8 cellular contexts compared by ENCODE assay signal in genomic region chr6:106099235-106099537, GRCh38. TPM values are rescaled to one million over a fixed set of nuclear protein-coding genes. Genes with fewer than 3 reads are reported as not detected.
A peak's percentile ranks its signal among the peaks of the same experiment; 100 is the strongest.
DNase-seq lines count a peak whose midpoint lies in the region; TF ChIP-seq lines count a peak whose summit lies in the region.

No MANE protein-coding gene starts in this region.

- peak overlapping the region; percentile 63 for H3K9ac ChIP-seq in mucosa of stomach (ENCODE audit: low read length)

- H3K4me1 ChIP-seq in breast epithelium = no peaks in the 10 kb centered on the region
- H3K4me1 ChIP-seq in mucosa of stomach (ENCODE audit: control insufficient read depth, insufficient read depth, low read length) = peaks cover 3% of the 10 kb centered on the region

- TF ChIP-seq POLR2A in breast epithelium (IDR thresholded peaks at IDR 0.05) = no peak

- CTCF ChIA-PET in BJ (lab: Yijun Ruan, JAX) = interaction anchor here (0.7 to 1.5 kb wide), 5 partner anchors 12 to 202 kb away, joined by 3 to 11 read pairs (median 3); no protein-coding TSS in a partner anchor

- H3K27me3 ChIP-seq in BJ (ENCODE audit: control insufficient read depth, insufficient read depth, low read length) (no peaks in the 10 kb centered on the region), breast epithelium (no peaks in the 10 kb centered on the region), mucosa of stomach (ENCODE audit: control insufficient read depth, insufficient read depth, low read length) (no peaks in the 10 kb centered on the region)

- intact Hi-C loops in breast epithelium (cut with DNase I; ENCODE audit: low total_unique reads) = no loop called here

- DNase-seq in BJ (ENCODE audit: low read depth) (no peak), HT-29 (ENCODE audit: low spot score) (peak; percentile 61), breast epithelium (ENCODE audit: low spot score in 2 of 2) (no peak), D341Med (ENCODE audit: low spot score) (no peak), EL (no peak), NCI-H2196 treated with DMSO at 0.1 percent for 48 hours (lab: John Stamatoyannopoulos, UW; ENCODE audit: unreplicated experiment) (no peak), iPS-NIHi7 (ENCODE audit: extremely low spot score) (no peak)

- H3K36me3 ChIP-seq in BJ (ENCODE audit: control insufficient read depth, insufficient read depth, low read length) (peaks cover 10% of the 10 kb centered on the region), breast epithelium (no peaks in the 10 kb centered on the region), mucosa of stomach (ENCODE audit: control insufficient read depth, insufficient read depth, low read length) (no peaks in the 10 kb centered on the region)

- TF ChIP-seq CTCF in BJ (IDR thresholded peaks at IDR 0.05; ENCODE audit: insufficient read depth, low read depth, low read length) = no peak
- TF ChIP-seq CTCF in breast epithelium (IDR thresholded peaks at IDR 0.05) = no peak

- H3K27ac ChIP-seq in breast epithelium = peak overlapping the region; percentile 62 to 81

- peak overlapping the region; percentile 19 for H3K4me3 ChIP-seq in BJ (ENCODE audit: low read depth, low read length)
- H3K4me3 ChIP-seq in breast epithelium = peak overlapping the region; percentile 36 to 58 (median 42)
- peak overlapping the region; percentile 68 for H3K4me3 ChIP-seq in mucosa of stomach (ENCODE audit: low read length)

- H3K9me3 ChIP-seq in breast epithelium = no peaks in the 10 kb centered on the region
- H3K9me3 ChIP-seq in mucosa of stomach (ENCODE audit: control insufficient read depth, low read length) = no peaks in the 10 kb centered on the region

- POLR2A ChIA-PET in BJ (lab: Charles Lee) = no interaction called here

RNA-seq across cellular contexts. Expression of gene PRDM1, which starts 13.1 kb away (rescaled TPM):
- 4.6 and 5.2 TPM in 2 replicates for polyA plus RNA-seq in BJ (2011; rRNA removed)
- polyA minus RNA-seq in BJ (2011; rRNA and poly(A)+ RNA removed) = 10.7 and 12.6 TPM in 2 replicates
- total RNA-seq in HT-29 (2014; rRNA removed; shearing (Covaris generic)) = 1.4 TPM in 1 of 2 replicates, not detected in the other
- 10 to 100 TPM in 2 of 3 donors, 1 to 10 TPM in 1; 6.9 to 16.0 (median 13.1) TPM for total RNA-seq in breast epithelium
